Comparison of ENCODE assay signal across 8 cellular contexts in the genomic region with DNA sequence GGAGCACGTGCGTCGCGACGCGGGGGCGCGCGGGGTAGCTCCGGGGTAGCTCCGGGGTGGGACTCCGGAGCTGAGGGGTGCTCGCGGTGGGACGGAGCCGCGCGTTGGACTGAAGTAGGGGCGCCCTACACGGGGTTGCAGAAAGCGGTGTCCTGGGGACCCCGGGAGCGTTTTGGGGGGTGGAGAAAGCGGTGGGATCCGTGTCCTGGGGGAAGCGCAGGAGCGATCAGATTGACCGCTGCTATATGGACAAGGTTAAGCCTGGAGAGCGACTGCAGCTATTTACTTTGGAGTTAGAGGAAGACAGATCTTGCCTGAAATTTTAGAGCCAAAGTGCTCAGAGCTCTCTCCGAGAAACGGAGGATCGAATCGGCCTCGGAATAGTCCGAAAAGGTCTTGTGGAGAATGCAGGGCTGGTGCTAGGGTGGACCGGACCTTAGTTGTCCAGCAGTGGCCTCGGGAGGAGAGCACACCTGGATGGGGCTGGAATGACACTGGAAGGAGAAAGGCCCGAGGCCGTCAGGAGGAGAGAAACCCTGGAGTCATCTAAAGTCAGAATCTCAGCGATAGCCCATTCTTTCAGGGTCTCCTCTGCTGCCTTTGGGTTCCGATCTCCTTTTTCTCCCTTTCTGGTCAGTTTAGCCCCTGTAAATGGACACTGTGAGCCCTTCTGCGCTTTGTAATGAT. TPM values are rescaled to one million over a fixed set of nuclear protein-coding genes. Genes with fewer than 3 reads are reported as not detected.
A peak's percentile ranks its signal among the peaks of the same experiment; 100 is the strongest.
DNase-seq lines count a peak whose midpoint lies in the region; ATAC-seq and TF ChIP-seq lines count a peak whose summit lies in the region.

No MANE protein-coding gene starts in this region.

- no peaks in the 10 kb centered on the region for H3K9me3 Mint-ChIP-seq in HFFc6

- peaks cover 18% of the 10 kb centered on the region for H3K36me3 Mint-ChIP-seq in HFFc6 (ENCODE audit: low read depth)

- no peak for TF ChIP-seq CTCF in HFFc6 (IDR thresholded peaks at IDR 0.05)
- no peak for TF ChIP-seq CTCF in ascending aorta (IDR thresholded peaks at IDR 0.05)
- TF ChIP-seq CTCF in left lung (IDR thresholded peaks at IDR 0.05), result no peak
- TF ChIP-seq CTCF in thyroid gland (IDR thresholded peaks at IDR 0.05), result no peak

- peak overlapping the region; percentile 86 for H3K4me3 ChIP-seq in BLaER1
- peak overlapping the region; percentile 93 to 99 for H3K4me3 ChIP-seq in ascending aorta
- peak overlapping the region; percentile 85 to 94 for H3K4me3 ChIP-seq in left lung
- H3K4me3 ChIP-seq in thyroid gland (replicated peaks in 1 of 3), result peak overlapping the region; percentile 87 to 93 (median 88)

- H3K4me2 ChIP-seq in BLaER1, result peak overlapping the region; percentile 97

- peaks cover 54% of the 10 kb centered on the region for H3K4me1 Mint-ChIP-seq in HFFc6 (ENCODE audit: low read depth)

- H3K9me3 ChIP-seq in BLaER1, result no peaks in the 10 kb centered on the region
- no peaks in the 10 kb centered on the region for H3K9me3 ChIP-seq in ascending aorta
- no peaks in the 10 kb centered on the region for H3K9me3 ChIP-seq in left lung
- no peaks in the 10 kb centered on the region for H3K9me3 ChIP-seq in thyroid gland

- ATAC-seq in left lung, result no peak

- peak overlapping the region; percentile 94 for H3K4me3 Mint-ChIP-seq in HFFc6

- H3K4me1 ChIP-seq in BLaER1, result peaks cover 25% of the 10 kb centered on the region
- H3K4me1 ChIP-seq in ascending aorta, result peaks cover 4 to 9% of the 10 kb centered on the region in 2 donors
- peaks cover 7 to 36% of the 10 kb centered on the region in 2 donors for H3K4me1 ChIP-seq in left lung
- peaks cover 8% of the 10 kb centered on the region in 2 donors for H3K4me1 ChIP-seq in thyroid gland

- H3K27ac ChIP-seq in BLaER1 (peak overlapping the region; percentile 92), ascending aorta (peak overlapping the region; percentile 78 to 79), left lung (peak overlapping the region; percentile 90 to 99), thyroid gland (peak overlapping the region in 2 of 3 donors; percentile 95 to 96)

- peak overlapping the region; percentile 92 for H3K9ac ChIP-seq in BLaER1

- peaks cover 24% of the 10 kb centered on the region for H3K36me3 ChIP-seq in BLaER1
- no peaks in the 10 kb centered on the region for H3K36me3 ChIP-seq in ascending aorta
- peaks cover 0 to 10% of the 10 kb centered on the region in 2 donors for H3K36me3 ChIP-seq in left lung
- no peaks in the 10 kb centered on the region for H3K36me3 ChIP-seq in thyroid gland

- no peak for TF ChIP-seq POLR2A in thyroid gland (IDR thresholded peaks at IDR 0.05)

- no peaks in the 10 kb centered on the region for H3K27me3 Mint-ChIP-seq in HFFc6 (ENCODE audit: insufficient read depth)

- WGBS in thyroid gland, 2 donors, result 1 to 3% methylated on average over 40 to 42 of the region's 42 CpGs

- DNase-seq in HFFc6 (no peak), ascending aorta (ENCODE audit: low spot score in 2 of 2) (no peak), left lung (no peak), thyroid gland (no peak), DMS153 (lab: John Stamatoyannopoulos, UW) (no peak)
- DNase-seq in stimulated activated CD4-positive, alpha-beta T cell treated with anti-CD3 and anti-CD28 coated beads, Interleukin-2, amount 100 ng/mL, for 48 hours, result no peak
- no peak for DNase-seq in stimulated activated CD4-positive, alpha-beta T cell treated with anti-CD3 and anti-CD28 coated beads, Interleukin-4, amount 100 ng/mL, for 24 hours

- H3K27me3 ChIP-seq in BLaER1 (no peaks in the 10 kb centered on the region), ascending aorta (no peaks in the 10 kb centered on the region), left lung (peaks cover 0 to under 1% of the 10 kb centered on the region in 2 donors), thyroid gland (no peaks in the 10 kb centered on the region)

- peaks cover 19% of the 10 kb centered on the region for H4K20me1 ChIP-seq in BLaER1

- peak overlapping the region; percentile 53 for H3K27ac Mint-ChIP-seq in HFFc6

- intact Hi-C loops in ascending aorta (cut with DNase I), result loop anchor here (5.0 kb wide), 1 partner anchor 164 kb away; a partner anchor contains a TSS
- intact Hi-C loops in left lung (cut with DNase I), result no loop called here
- intact Hi-C loops in thyroid gland (cut with DNase I), result no loop called here

RNA-seq across cellular contexts. Expression of a gene that starts 0.6 kb away (rescaled TPM):
- total RNA-seq in HFFc6 (2021; fragmentation: NEBNext Ultra II Directional; extraction: Animal tissue kit (Norgen Biotek cat#: 25700)), result 1 to 10 TPM; 5.0 to 9.7 (median 7.5) TPM
- total RNA-seq in ascending aorta (not detected), left lung (10 to 100 TPM in 1 of 2 donors, 1 to 10 TPM in 1; 7.1 to 17.3 TPM), thyroid gland (10 to 100 TPM in 1 of 4 donors, 1 to 10 TPM in 3; 2.7 to 15.0 (median 3.6) TPM)
